Comparison of ENCODE assay signal across 22 cellular contexts in genomic region chr2:69070987-69071386, GRCh38. TPM values are rescaled to one million over a fixed set of nuclear protein-coding genes. Genes with fewer than 3 reads are reported as not detected.
"Had no signal": no experiment of that assay in that cellular context is flagged by ENCODE, and none has a peak within 500 bp of the region (broad histone marks: within the 10 kb centered on the region; RNA-seq: fewer than 3 reads in every experiment).

No MANE protein-coding gene starts in this region.

- DNase-seq: activated CD4-positive, alpha-beta T cell treated with anti-CD3 and anti-CD28 coated beads, Interleukin-2, amount 10 ng/mL, durations not matched to agents 24 days and 14 days; activated CD4-positive, alpha-beta T cell treated with anti-CD3 and anti-CD28 coated beads, Interleukin-2, amount 50 U/mL, for 48 hours; activated CD8-positive, alpha-beta memory T cell treated with anti-CD3 and anti-CD28 coated beads, Interleukin-2, amount 10 ng/mL, durations not matched to agents 7 days and 5 days; activated gamma-delta T cell; activated naive CD4-positive, alpha-beta T cell treated with anti-CD3 and anti-CD28 coated beads for 36 hours; activated T-cell treated with anti-CD3 and anti-CD28 coated beads, Interleukin-2, amount 50 U/mL, for 24 hours; amygdala; Karpas-422; MM.1S; NCI-H1105; NCI-H1436 treated with DMSO at 0.1 percent for 48 hours; NCI-H187; NCI-H2081 treated with DMSO at 0.1 percent for 48 hours; NCI-H446; NCI-H524; PC-3; SHP77 had no signal

- H3K36me3 Mint-ChIP-seq: activated CD8-positive, alpha-beta memory T cell treated with anti-CD3 and anti-CD28 coated beads, Interleukin-2, amount 10 ng/mL, durations not matched to agents 7 days and 5 days; activated naive CD8-positive, alpha-beta T cell had no signal

- ATAC-seq: activated CD4-positive, CD25-positive, alpha-beta regulatory T cell treated with anti-CD3 and anti-CD28 coated beads, Interleukin-2, amount 50 U/mL, for 24 hours; activated CD8-positive, alpha-beta memory T cell treated with anti-CD3 and anti-CD28 coated beads, Interleukin-2, amount 10 ng/mL, durations not matched to agents 7 days and 5 days; PC-3 had no signal

- FAIRE-seq: RCC 7860 had no signal

- H3K9me3 Mint-ChIP-seq: activated CD4-positive, alpha-beta T cell treated with anti-CD3 and anti-CD28 coated beads, Interleukin-2, amount 10 ng/mL, durations not matched to agents 24 days and 14 days; activated naive CD4-positive, alpha-beta T cell treated with anti-CD3 and anti-CD28 coated beads for 36 hours; activated T-cell treated with anti-CD3 and anti-CD28 coated beads, Interleukin-2, amount 50 U/mL, for 24 hours; activated T-helper 1 cell treated with anti-CD3 and anti-CD28 coated beads, Interleukin-12 subunit alpha, Interleukin-12 subunit beta, Interleukin-2, Interleukin-4 antibody, amounts not matched to agents 30 ng/mL and 10 ng/mL and 1 ng/mL, durations not matched to agents 14 hours and 24 hours and 36 hours; T-helper 1 cell treated with Interleukin-12 subunit alpha and Interleukin-12 subunit beta and Interleukin-4 antibody, amounts not matched to agents 30 μg/mL and 1 μg/mL, for 36 hours had no signal

- H3K4me3 Mint-ChIP-seq: activated CD4-positive, alpha-beta T cell treated with anti-CD3 and anti-CD28 coated beads, Interleukin-2, amount 10 ng/mL, durations not matched to agents 24 days and 14 days; activated CD8-positive, alpha-beta memory T cell treated with anti-CD3 and anti-CD28 coated beads, Interleukin-2, amount 10 ng/mL, durations not matched to agents 7 days and 5 days; activated naive CD4-positive, alpha-beta T cell treated with anti-CD3 and anti-CD28 coated beads for 36 hours; activated naive CD8-positive, alpha-beta T cell; activated T-cell treated with anti-CD3 and anti-CD28 coated beads, Interleukin-2, amount 50 U/mL, for 24 hours; activated T-helper 1 cell treated with anti-CD3 and anti-CD28 coated beads, Interleukin-12 subunit alpha, Interleukin-12 subunit beta, Interleukin-2, Interleukin-4 antibody, amounts not matched to agents 30 ng/mL and 10 ng/mL and 1 ng/mL, durations not matched to agents 14 hours and 24 hours and 36 hours; T-helper 1 cell treated with Interleukin-12 subunit alpha and Interleukin-12 subunit beta and Interleukin-4 antibody, amounts not matched to agents 30 μg/mL and 1 μg/mL, for 36 hours had no signal

- H3K4me1 Mint-ChIP-seq: activated CD4-positive, alpha-beta T cell treated with anti-CD3 and anti-CD28 coated beads, Interleukin-2, amount 10 ng/mL, durations not matched to agents 24 days and 14 days; activated CD8-positive, alpha-beta memory T cell treated with anti-CD3 and anti-CD28 coated beads, Interleukin-2, amount 10 ng/mL, durations not matched to agents 7 days and 5 days had no signal

- H3K27ac Mint-ChIP-seq: activated CD4-positive, alpha-beta T cell treated with anti-CD3 and anti-CD28 coated beads, Interleukin-2, amount 10 ng/mL, durations not matched to agents 24 days and 14 days; activated CD8-positive, alpha-beta memory T cell treated with anti-CD3 and anti-CD28 coated beads, Interleukin-2, amount 10 ng/mL, durations not matched to agents 7 days and 5 days; activated naive CD4-positive, alpha-beta T cell treated with anti-CD3 and anti-CD28 coated beads for 36 hours; activated naive CD8-positive, alpha-beta T cell; activated T-cell treated with anti-CD3 and anti-CD28 coated beads, Interleukin-2, amount 50 U/mL, for 24 hours; activated T-helper 1 cell treated with anti-CD3 and anti-CD28 coated beads, Interleukin-12 subunit alpha, Interleukin-12 subunit beta, Interleukin-2, Interleukin-4 antibody, amounts not matched to agents 30 ng/mL and 10 ng/mL and 1 ng/mL, durations not matched to agents 14 hours and 24 hours and 36 hours; T-helper 1 cell treated with Interleukin-12 subunit alpha and Interleukin-12 subunit beta and Interleukin-4 antibody, amounts not matched to agents 30 μg/mL and 1 μg/mL, for 36 hours had no signal

RNA-seq across cellular contexts. Expression of gene ANTXR1, which starts 58.0 kb away (rescaled TPM):
- total RNA-seq: activated CD4-positive, alpha-beta T cell treated with anti-CD3 and anti-CD28 coated beads, Interleukin-2, amount 10 ng/mL, durations not matched to agents 24 days and 14 days; activated T-helper 1 cell treated with anti-CD3 and anti-CD28 coated beads, Interleukin-12 subunit alpha, Interleukin-12 subunit beta, Interleukin-2, Interleukin-4 antibody, amounts not matched to agents 30 ng/mL and 10 ng/mL and 1 ng/mL, durations not matched to agents 14 hours and 24 hours and 36 hours had no signal
